ENCODE assay signal across 31 cellular contexts in genomic region chr2:235976516-235976915, GRCh38.
"Had no signal": no experiment of that assay in that cellular context is flagged by ENCODE, and none has a peak within 500 bp of the region (broad histone marks: within the 10 kb centered on the region; RNA-seq: fewer than 3 reads in every experiment).

No MANE protein-coding gene starts in this region.

- H3K4me1 Mint-ChIP-seq: naive B cell; stimulated activated memory B cell treated with anti-CD40 and anti-IgM and Interleukin-4, amounts not matched to agents 10 μg/mL and 1 μg/mL and 100 μg/mL, for 72 hours; stimulated activated naive CD8-positive, alpha-beta T cell treated with anti-CD3 and anti-CD28 coated beads, Interleukin-15, amount 100 ng/mL, for 72 hours had no signal

- H3K36me3 ChIP-seq: neural progenitor cell, neutrophil, prostate gland, vagina had no signal

- H3K4me1 ChIP-seq: lower lobe of right lung, neural progenitor cell, prostate gland, tibial nerve, vagina had no signal

- H3K36me3 Mint-ChIP-seq: naive B cell; stimulated activated memory B cell treated with anti-CD40 and anti-IgM and Interleukin-4, amounts not matched to agents 10 μg/mL and 1 μg/mL and 100 μg/mL, for 72 hours had no signal

- H3K4me3 ChIP-seq: lower lobe of right lung, neural progenitor cell, prostate gland, sigmoid colon, tibial nerve, vagina had no signal

- DNase-seq: hippocampal formation; kidney glomerular epithelial cell; left cardiac atrium; lower lobe of right lung; mammary epithelial cell; mesenchymal stem cell; naive B cell; natural killer cell; nephron progenitor cell; occipital lobe; posterior cingulate gyrus; retina; right cardiac atrium; small intestine; stimulated activated CD4-positive, alpha-beta T cell treated with anti-CD3 and anti-CD28 coated beads, Interleukin-1b, Interleukin-23, amount 100 ng/mL, for 48 hours; stimulated activated CD4-positive, alpha-beta T cell treated with anti-CD3 and anti-CD28 coated beads, Interleukin-2, amount 100 ng/mL, for 48 hours; stimulated activated CD4-positive, alpha-beta T cell treated with anti-CD3 and anti-CD28 coated beads, Interleukin-4, amount 100 ng/mL, for 4 hours; stimulated activated CD8-positive, alpha-beta memory T cell treated with anti-CD3 and anti-CD28 coated beads, Interleukin-4, amount 100 ng/mL, for 48 hours; stimulated activated naive CD4-positive, alpha-beta T cell treated with Interleukin-2 at 50 U/mL for 16 hours; stimulated activated naive CD8-positive, alpha-beta T cell treated with anti-CD3 and anti-CD28 coated beads, Interleukin-15, amount 100 ng/mL, for 72 hours; substantia nigra had no signal

- H3K4me3 Mint-ChIP-seq: mesothelial cell of epicardium; naive B cell; natural killer cell; nephron progenitor cell; neural progenitor cell; stimulated activated memory B cell treated with anti-CD40 and anti-IgM and Interleukin-4, amounts not matched to agents 10 μg/mL and 1 μg/mL and 100 μg/mL, for 72 hours; stimulated activated naive CD8-positive, alpha-beta T cell treated with anti-CD3 and anti-CD28 coated beads, Interleukin-15, amount 100 ng/mL, for 72 hours; type B pancreatic cell had no signal

- H3K27me3 ChIP-seq: neural progenitor cell, sigmoid colon, tibial nerve, vagina had no signal

- H3K27me3 Mint-ChIP-seq: stimulated activated memory B cell treated with anti-CD40 and anti-IgM and Interleukin-4, amounts not matched to agents 10 μg/mL and 1 μg/mL and 100 μg/mL, for 72 hours; type B pancreatic cell had no signal

- ATAC-seq: left cardiac atrium; left lobe of liver; lower lobe of right lung; natural killer cell; right cardiac atrium; stimulated activated memory B cell treated with anti-CD40 and anti-IgM and Interleukin-4, amounts not matched to agents 10 μg/mL and 1 μg/mL and 100 μg/mL, for 72 hours; stimulated activated naive CD8-positive, alpha-beta T cell treated with anti-CD3 and anti-CD28 coated beads, Interleukin-15, amount 100 ng/mL, for 72 hours had no signal

- H3K9me3 ChIP-seq: lower lobe of right lung, neutrophil, prostate gland, sigmoid colon, tibial nerve, vagina had no signal

- H3K27ac Mint-ChIP-seq: mesothelial cell of epicardium; natural killer cell; nephron progenitor cell; stimulated activated memory B cell treated with anti-CD40 and anti-IgM and Interleukin-4, amounts not matched to agents 10 μg/mL and 1 μg/mL and 100 μg/mL, for 72 hours; stimulated activated naive CD8-positive, alpha-beta T cell treated with anti-CD3 and anti-CD28 coated beads, Interleukin-15, amount 100 ng/mL, for 72 hours; type B pancreatic cell had no signal

- H3K9me3 Mint-ChIP-seq: mesothelial cell of epicardium; natural killer cell; nephron progenitor cell; neural progenitor cell; stimulated activated naive CD8-positive, alpha-beta T cell treated with anti-CD3 and anti-CD28 coated beads, Interleukin-15, amount 100 ng/mL, for 72 hours; type B pancreatic cell had no signal

- H3K27ac ChIP-seq: lower lobe of right lung, neural progenitor cell, neutrophil, prostate gland, sigmoid colon, tibial nerve, vagina had no signal
